In genomic region chr2:96608459-96609455, GRCh38 we compare ENCODE assay signal across 13 cellular contexts. TPM values are rescaled to one million over a fixed set of nuclear protein-coding genes. Genes with fewer than 3 reads are reported as not detected.
DNase-seq lines count a peak whose midpoint lies in the region; ATAC-seq, FAIRE-seq and TF ChIP-seq lines count a peak whose summit lies in the region.
"Had no signal": no experiment of that assay in that cellular context is flagged by ENCODE, and none has a peak within 500 bp of the region (broad histone marks: within the 10 kb centered on the region; RNA-seq: fewer than 3 reads in every experiment).

No MANE protein-coding gene starts in this region.

- H3K79me2 ChIP-seq in astrocyte (ENCODE audit: insufficient read depth, low read length) = no peaks in the 10 kb centered on the region

- H3K9me3 ChIP-seq in astrocyte (ENCODE audit: insufficient read depth, low read depth, low read length) (no peaks in the 10 kb centered on the region), lung (ENCODE audit: control insufficient read depth in 2 of 2, insufficient read depth in 1 of 2, low read length in 1 of 2) (no peaks in the 10 kb centered on the region), prostate gland (no peaks in the 10 kb centered on the region)
- H3K9me3 ChIP-seq: SJCRH30, stomach had no signal

- intact Hi-C loops in prostate gland (cut with DNase I) = no loop called here

- no peak for TF ChIP-seq CTCF in GM13976 (IDR thresholded peaks at IDR 0.05; ENCODE audit: borderline replicate concordance, control extremely low read depth, extremely low read depth, insufficient read depth, missing control alignments)
- no peak for TF ChIP-seq CTCF in astrocyte (IDR thresholded peaks at IDR 0.05; ENCODE audit: insufficient read depth, low read depth, low read length)
- TF ChIP-seq CTCF in lung (IDR thresholded peaks at IDR 0.05; ENCODE audit: control extremely low read depth, extremely low read depth) = no peak
- TF ChIP-seq CTCF in nephron progenitor cell (IDR thresholded peaks at IDR 0.05) = no peak
- TF ChIP-seq CTCF in prostate gland (IDR thresholded peaks at IDR 0.05) = no peak

- H3K27ac Mint-ChIP-seq in astrocyte (ENCODE audit: unreplicated experiment) (no peak overlapping the region), nephron progenitor cell (no peak overlapping the region)

- H3K4me1 Mint-ChIP-seq in astrocyte (ENCODE audit: low read depth, unreplicated experiment) (peaks cover 12% of the 10 kb centered on the region), nephron progenitor cell (no peaks in the 10 kb centered on the region)

- no peak overlapping the region for H3K4me2 ChIP-seq in astrocyte (ENCODE audit: low read length)

- TF ChIP-seq POLR2A in prostate gland (IDR thresholded peaks at IDR 0.05) = no peak

- no peak for FAIRE-seq in astrocyte (lab: Jason Lieb, UNC)

- H3K27me3 Mint-ChIP-seq in astrocyte (ENCODE audit: low read depth, unreplicated experiment) (no peaks in the 10 kb centered on the region), nephron progenitor cell (ENCODE audit: low read depth, poor library complexity) (no peaks in the 10 kb centered on the region)

- peak; percentile 22 for DNase-seq in AG20443 (ENCODE audit: low spot score)
- peak; percentile 39 for DNase-seq in GM13976 (ENCODE audit: low spot score)
- DNase-seq in astrocyte (ENCODE audit: low read depth) = peak; percentile 36
- DNase-seq in lung (ENCODE audit: low spot score) = no peak
- DNase-seq in nephron progenitor cell = no peak
- DNase-seq in ecto neural progenitor cell (ENCODE audit: low spot score) = no peak
- DNase-seq in prostate gland (ENCODE audit: low spot score) = no peak
- DNase-seq: DMS153; SJCRH30; stimulated activated CD4-positive, alpha-beta T cell treated with anti-CD3 and anti-CD28 coated beads, Interleukin-15, amount 100 ng/mL, for 24 hours; stomach had no signal

- H4K20me1 ChIP-seq in astrocyte (ENCODE audit: insufficient read depth, low read length) = peaks cover 27% of the 10 kb centered on the region

- ATAC-seq in lung (ENCODE audit: insufficient read depth, low FRiP score) (peak; percentile 53), GM18519 (IDR thresholded peaks at IDR 0.05; ENCODE audit: low FRiP score, unreplicated experiment) (no peak)

- H3K27me3 ChIP-seq in astrocyte (ENCODE audit: insufficient read depth, low read length) = no peaks in the 10 kb centered on the region
- H3K27me3 ChIP-seq in lung (ENCODE audit: control insufficient read depth, insufficient read depth) = no peaks in the 10 kb centered on the region
- no peaks in the 10 kb centered on the region for H3K27me3 ChIP-seq in prostate gland (replicated peaks; ENCODE audit: insufficient read depth)
- H3K27me3 ChIP-seq: SJCRH30, stomach had no signal

- H3K4me1 ChIP-seq in astrocyte (ENCODE audit: insufficient read depth, low read length) (peaks cover 5% of the 10 kb centered on the region), lung (ENCODE audit: control insufficient read depth in 2 of 2, insufficient read depth in 2 of 2, low read length in 2 of 2) (no peaks in the 10 kb centered on the region), prostate gland (replicated peaks) (no peaks in the 10 kb centered on the region)
- H3K4me1 ChIP-seq: SJCRH30 had no signal

- H3K9me3 Mint-ChIP-seq in astrocyte (ENCODE audit: unreplicated experiment) (no peaks in the 10 kb centered on the region), nephron progenitor cell (no peaks in the 10 kb centered on the region)

- peaks cover 86% of the 10 kb centered on the region for H3K36me3 ChIP-seq in astrocyte (ENCODE audit: insufficient read depth, low read length)
- peaks cover 62 to 76% of the 10 kb centered on the region in 2 donors for H3K36me3 ChIP-seq in lung (ENCODE audit: control insufficient read depth in 2 of 2, insufficient read depth in 2 of 2, low read length in 2 of 2)
- H3K36me3 ChIP-seq in prostate gland = peaks cover 31 to 59% of the 10 kb centered on the region in 2 donors

- H3K27ac ChIP-seq in astrocyte (ENCODE audit: low read depth, low read length) (no peak overlapping the region), lung (ENCODE audit: low read depth in 1 of 2, low read length in 1 of 2) (no peak overlapping the region), prostate gland (no peak overlapping the region)
- H3K27ac ChIP-seq: SJCRH30, stomach had no signal

- H3K4me3 Mint-ChIP-seq in astrocyte (ENCODE audit: unreplicated experiment) = peak overlapping the region; percentile 34
- H3K4me3 Mint-ChIP-seq in nephron progenitor cell = no peak overlapping the region

- in situ Hi-C loops in GM13976 (cut with MboI; ENCODE audit: low sequenced_read_pairs, unreplicated experiment) = no loop called here

- H2AFZ ChIP-seq in astrocyte (ENCODE audit: low read depth, low read length) = no peak overlapping the region

- 88 to 92% methylated on average over 13 of the region's 13 CpGs for WGBS in lung, 2 donors
- 82% methylated on average over 13 of the region's 13 CpGs for WGBS in prostate gland

- no peak overlapping the region for H3K4me3 ChIP-seq in astrocyte (ENCODE audit: insufficient read depth, low read depth, low read length)
- H3K4me3 ChIP-seq in lung = no peak overlapping the region
- H3K4me3 ChIP-seq in prostate gland = no peak overlapping the region
- H3K4me3 ChIP-seq: SJCRH30, stomach had no signal

- peaks cover 46% of the 10 kb centered on the region for H3K36me3 Mint-ChIP-seq in astrocyte (ENCODE audit: low read depth, unreplicated experiment)
- peaks cover 88% of the 10 kb centered on the region for H3K36me3 Mint-ChIP-seq in nephron progenitor cell (ENCODE audit: low read depth)

- no peak overlapping the region for H3K9ac ChIP-seq in astrocyte (ENCODE audit: low read length)

RNA-seq across cellular contexts. Expression of gene KANSL3, which starts 29.4 kb away (rescaled TPM):
- total RNA-seq in astrocyte = 23.9 and 26.7 TPM in 2 replicates
- 10 to 100 TPM; 49.1 to 91.4 TPM for total RNA-seq in lung
- 10 to 100 TPM; 16.7 to 18.2 TPM for polyA plus RNA-seq in lung
- 10 to 100 TPM; 41.3 to 70.0 TPM for total RNA-seq in prostate gland

RNA-seq across cellular contexts. Expression of gene FER1L5, which starts 33.8 kb away (rescaled TPM):
- total RNA-seq in astrocyte (0.16 and 0.19 TPM in 2 replicates), lung (under 1 TPM; 0.64 to 0.77 TPM), prostate gland (1 to 10 TPM in 1 of 2 donors, under 1 TPM in 1; 0.59 to 2.3 TPM)
- under 1 TPM; 0.09 to 0.16 TPM for polyA plus RNA-seq in lung
- total RNA-seq: glomerular endothelial cell had no signal

Comparison
In these comparisons a context has a peak if more than half of its experiments do, and no peak if none do; other contexts are left out.
1. DNase-seq: peak in AG20443 (single experiment), GM13976 (single experiment) and astrocyte (single experiment); none in lung (single experiment), nephron progenitor cell (single experiment), ecto neural progenitor cell (single experiment) and prostate gland (single experiment).